In genomic region chr11:2730323-2731284, GRCh38 we compare ENCODE assay signal across 1 cellular context.
TF ChIP-seq lines count a peak whose summit lies in the region.

No MANE protein-coding gene starts in this region.

TF ChIP-seq in HepG2, 621 proteins besides CTCF, POLR2A, EP300 and RAD21 (continued from another document and continues in another):
- TF ChIP-seq ZNF512B (CRISPR knock-in tag; IDR thresholded peaks at IDR 0.05; ENCODE audit: borderline replicate concordance) (peak; percentile 56; the same call in 1 of the 2 replicates), ZFX (CRISPR knock-in tag; IDR thresholded peaks at IDR 0.05; ENCODE audit: low read depth) (peak; percentile 81), SMAD3 (CRISPR knock-in tag; IDR thresholded peaks at IDR 0.05) (no peak), MTF1 (CRISPR knock-in tag; IDR thresholded peaks at IDR 0.05) (no peak), ARNTL (CRISPR knock-in tag; IDR thresholded peaks at IDR 0.05) (0 out of 2 replicates have a peak, but pooled peaks have one; percentile 26), KLF9 (CRISPR knock-in tag; IDR thresholded peaks at IDR 0.05; ENCODE audit: low read depth) (no peak), ZNF446 (CRISPR knock-in tag; IDR thresholded peaks at IDR 0.05) (no peak; the same call in none of the 2 replicates), HOXA7 (CRISPR knock-in tag; IDR thresholded peaks at IDR 0.05) (no peak), TBL1XR1 (IDR thresholded peaks at IDR 0.05; ENCODE audit: borderline replicate concordance, low read length, partially characterized antibody) (peak; percentile 36), ZNF143 (CRISPR knock-in tag; IDR thresholded peaks at IDR 0.05) (no peak), FUBP1 (CRISPR knock-in tag; IDR thresholded peaks at IDR 0.05; ENCODE audit: borderline replicate concordance) (0 out of 2 replicates have a peak, but pooled peaks have one; percentile 36), ONECUT2 (CRISPR knock-in tag; IDR thresholded peaks at IDR 0.05) (peak; percentile 83), ZNF703 (CRISPR knock-in tag; IDR thresholded peaks at IDR 0.05; ENCODE audit: borderline replicate concordance) (no peak; the same call in 1 of the 2 replicates), PITX1 (CRISPR knock-in tag; IDR thresholded peaks at IDR 0.05) (peak; percentile 61; the same call in 1 of the 2 replicates), NPAS2 (CRISPR knock-in tag; IDR thresholded peaks at IDR 0.05; ENCODE audit: borderline replicate concordance) (no peak), ZNF414 (CRISPR knock-in tag; IDR thresholded peaks at IDR 0.05) (peak; percentile 75), GTF2F1 (IDR thresholded peaks at IDR 0.05; ENCODE audit: low read length) (no peak; the same call in 1 of the 2 replicates), ZFAT (CRISPR knock-in tag; conservative IDR thresholded peaks at IDR 0.05) (no peak), ZFP36 (IDR thresholded peaks at IDR 0.05; ENCODE audit: borderline replicate concordance, low read depth, low read length, partially characterized antibody) (no peak), ZNF383 (CRISPR knock-in tag; IDR thresholded peaks at IDR 0.05; ENCODE audit: borderline replicate concordance) (no peak), NFATC3 (CRISPR knock-in tag; IDR thresholded peaks at IDR 0.05) (0 out of 2 replicates have a peak, but pooled peaks have one; percentile 60), EED (CRISPR knock-in tag; IDR thresholded peaks at IDR 0.05) (no peak), NCOA2 (CRISPR knock-in tag; IDR thresholded peaks at IDR 0.05) (peak; percentile 65), ZSCAN21 (CRISPR knock-in tag; IDR thresholded peaks at IDR 0.05; ENCODE audit: borderline replicate concordance) (no peak; the same call in 1 of the 2 replicates), POGK (CRISPR knock-in tag; conservative IDR thresholded peaks at IDR 0.05) (peak; percentile 17), NFE2L1 (CRISPR knock-in tag; IDR thresholded peaks at IDR 0.05; ENCODE audit: borderline replicate concordance) (no peak), NFYB (CRISPR knock-in tag; IDR thresholded peaks at IDR 0.05) (peak; percentile 12; the same call in 1 of the 2 replicates), GATA4 (IDR thresholded peaks at IDR 0.05; ENCODE audit: borderline replicate concordance, low read depth) (no peak), GTF3A (CRISPR knock-in tag; conservative IDR thresholded peaks at IDR 0.05) (no peak), PRDM10 (CRISPR knock-in tag; IDR thresholded peaks at IDR 0.05; ENCODE audit: low read depth) (no peak), ATAD3A (CRISPR knock-in tag; IDR thresholded peaks at IDR 0.05) (no peak), NFE2L2 (IDR thresholded peaks at IDR 0.05; ENCODE audit: low read length) (no peak), ZMAT3 (CRISPR knock-in tag; conservative IDR thresholded peaks at IDR 0.05) (no peak), NR0B2 (CRISPR knock-in tag; IDR thresholded peaks at IDR 0.05) (no peak), ZBTB10 (CRISPR knock-in tag; IDR thresholded peaks at IDR 0.05; ENCODE audit: borderline replicate concordance) (peak; percentile 62; the same call in 1 of the 2 replicates), ZBTB4 (CRISPR knock-in tag; IDR thresholded peaks at IDR 0.05; ENCODE audit: borderline replicate concordance) (no peak), CEBPB (IDR thresholded peaks at IDR 0.05; ENCODE audit: borderline replicate concordance, low read depth, low read length) (no peak), PRMT3 (CRISPR knock-in tag; IDR thresholded peaks at IDR 0.05; ENCODE audit: borderline replicate concordance, low read depth) (no peak), STAT6 (CRISPR knock-in tag; IDR thresholded peaks at IDR 0.05; ENCODE audit: borderline replicate concordance) (0 out of 2 replicates have a peak, but pooled peaks have one; percentile 26), TMF1 (CRISPR knock-in tag; IDR thresholded peaks at IDR 0.05; ENCODE audit: low read depth) (0 out of 2 replicates have a peak, but pooled peaks have one; percentile 59)
